8 cellular contexts compared by ENCODE assay signal in genomic region chr2:174682578-174683391, GRCh38.
DNase-seq lines count a peak whose midpoint lies in the region; ATAC-seq and TF ChIP-seq lines count a peak whose summit lies in the region.

No MANE protein-coding gene starts in this region.

- intact Hi-C loops in A673 (cut with micrococcal nuclease; ENCODE audit: unreplicated experiment) (no loop called here), Right ventricle myocardium inferior (cut with DNase I) (loop anchor here (10.0 kb wide), 1 partner anchor 108 kb away; no protein-coding TSS in a partner anchor)

- peak in 1 of 2 donors; percentile 59 for TF ChIP-seq EP300 in tibial nerve (IDR thresholded peaks at IDR 0.05)

- DNase-seq in A673 (ENCODE audit: low spot score) (peak; percentile 48), RWPE2 (ENCODE audit: low spot score) (no peak), Right ventricle myocardium inferior (ENCODE audit: missing footprints) (peak; percentile 85), osteoblast (ENCODE audit: insufficient read length, low spot score, missing footprints) (peak; percentile 98), tibial nerve (ENCODE audit: low spot score in 2 of 2) (peak; percentile 51 to 60)
- DNase-seq in activated naive CD4-positive, alpha-beta T cell treated with anti-CD3 and anti-CD28 coated beads, Interleukin-2, amount 50 U/mL, for 72 hours (ENCODE audit: low spot score in 2 of 2) = peak; percentile 54 to 73

- peak overlapping the region; percentile 92 for H2AFZ ChIP-seq in osteoblast (ENCODE audit: low read length)

- no peaks in the 10 kb centered on the region for H3K9me3 Mint-ChIP-seq in activated naive CD4-positive, alpha-beta T cell treated with anti-CD3 and anti-CD28 coated beads, Interleukin-2, amount 50 U/mL, for 72 hours

- H3K4me3 ChIP-seq in A673 (ENCODE audit: low read depth, low read length, poor library complexity, severe bottlenecking) (peak overlapping the region; percentile 51), RWPE2 (ENCODE audit: severe bottlenecking) (peak overlapping the region; percentile 64), osteoblast (ENCODE audit: insufficient read depth, low read length) (peak overlapping the region; percentile 84), tibial nerve (peak overlapping the region; percentile 65 to 96 (median 90))

- POLR2A ChIA-PET in A673 (lab: Charles Lee; ENCODE audit: low non-redundant PET) = no interaction called here

- H3K27me3 ChIP-seq in A673 (replicated peaks; ENCODE audit: insufficient read depth, low read depth, low read length, poor library complexity) (peaks cover 76% of the 10 kb centered on the region), RWPE2 (ENCODE audit: insufficient read depth, poor library complexity, severe bottlenecking) (no peaks in the 10 kb centered on the region), osteoblast (ENCODE audit: insufficient read depth, low read length) (no peaks in the 10 kb centered on the region), tibial nerve (no peaks in the 10 kb centered on the region)

- H3K36me3 Mint-ChIP-seq in activated naive CD4-positive, alpha-beta T cell treated with anti-CD3 and anti-CD28 coated beads, Interleukin-2, amount 50 U/mL, for 72 hours = peaks cover 5 to 25% of the 10 kb centered on the region in 2 donors

- H3K79me2 ChIP-seq in osteoblast (ENCODE audit: insufficient read depth, low read length) = peaks cover 43% of the 10 kb centered on the region

- BruUV-seq in A673 (replicated peaks; lab: Mats Ljungman, UMichigan) = no TSS peak

- WGBS in tibial nerve, 2 donors = 0 to 1% methylated on average over 14 to 86 of the region's 97 CpGs

- CTCF ChIA-PET in A673 (lab: Charles Lee) = no interaction called here

- peak in 1 of 2 donors; percentile 25 for TF ChIP-seq POLR2A in tibial nerve (IDR thresholded peaks at IDR 0.05)

- peak overlapping the region; percentile 82 to 96 for H3K27ac Mint-ChIP-seq in activated naive CD4-positive, alpha-beta T cell treated with anti-CD3 and anti-CD28 coated beads, Interleukin-2, amount 50 U/mL, for 72 hours

- H3K4me2 ChIP-seq in osteoblast (ENCODE audit: insufficient read depth, low read length) = peak overlapping the region; percentile 95

- H3K27ac ChIP-seq in A673 (ENCODE audit: low read depth, low read length, poor library complexity, severe bottlenecking) = no peak overlapping the region
- peak overlapping the region; percentile 42 for H3K27ac ChIP-seq in RWPE2 (ENCODE audit: poor library complexity, severe bottlenecking)
- peak overlapping the region; percentile 86 for H3K27ac ChIP-seq in osteoblast (ENCODE audit: low read depth, low read length)
- H3K27ac ChIP-seq in tibial nerve = peak overlapping the region; percentile 90 to 98 (median 94)

- H3K4me1 ChIP-seq in A673 (ENCODE audit: insufficient read depth, low read length, poor library complexity, severe bottlenecking) (peaks cover 10% of the 10 kb centered on the region), RWPE2 (ENCODE audit: insufficient read depth, poor library complexity, severe bottlenecking) (no peaks in the 10 kb centered on the region), osteoblast (ENCODE audit: insufficient read depth, low read length) (peaks cover 12% of the 10 kb centered on the region), tibial nerve (peaks cover 0 to 53% (median 24%) of the 10 kb centered on the region in 4 donors)

- no peaks in the 10 kb centered on the region for H3K36me3 ChIP-seq in A673 (ENCODE audit: insufficient read depth, low read length, poor library complexity, severe bottlenecking)
- peaks cover 7% of the 10 kb centered on the region; the same call in 1 of the 2 replicates for H3K36me3 ChIP-seq in RWPE2 (ENCODE audit: low read depth)
- peaks cover 6% of the 10 kb centered on the region for H3K36me3 ChIP-seq in osteoblast (ENCODE audit: insufficient read depth, low read length)
- H3K36me3 ChIP-seq in tibial nerve = no peaks in the 10 kb centered on the region

- ATAC-seq in GM18520 (IDR thresholded peaks at IDR 0.05; ENCODE audit: unreplicated experiment) (peak; percentile 33), HG03066 (IDR thresholded peaks at IDR 0.05; ENCODE audit: low read depth, unreplicated experiment) (peak; percentile 61), RWPE2 (ENCODE audit: low read depth) (peak; percentile 50), Right ventricle myocardium inferior (peak; percentile 86)
- peak; percentile 74 to 75 for ATAC-seq in activated naive CD4-positive, alpha-beta T cell treated with anti-CD3 and anti-CD28 coated beads, Interleukin-2, amount 50 U/mL, for 72 hours

- TF ChIP-seq CTCF in A673 (conservative IDR thresholded peaks at IDR 0.05; ENCODE audit: low read depth, low read length) = no peak
- no peak for TF ChIP-seq CTCF in RWPE2 (IDR thresholded peaks at IDR 0.05; ENCODE audit: poor library complexity, severe bottlenecking)
- TF ChIP-seq CTCF in osteoblast (IDR thresholded peaks at IDR 0.05; ENCODE audit: extremely low read depth, low read depth, low read length) = no peak
- peak in 2 of 5 experiments; percentile 18 to 31 for TF ChIP-seq CTCF in tibial nerve (IDR thresholded peaks at IDR 0.05)

- no peaks in the 10 kb centered on the region for H3K9me3 ChIP-seq in A673 (ENCODE audit: low read depth, low read length, poor library complexity, severe bottlenecking)
- no peaks in the 10 kb centered on the region for H3K9me3 ChIP-seq in RWPE2 (ENCODE audit: severe bottlenecking)
- H3K9me3 ChIP-seq in osteoblast (ENCODE audit: low read depth, low read length) = no peaks in the 10 kb centered on the region
- H3K9me3 ChIP-seq in tibial nerve = no peaks in the 10 kb centered on the region

- H4K20me1 ChIP-seq in osteoblast (ENCODE audit: insufficient read depth, low read length) = no peaks in the 10 kb centered on the region

Comparison
In these comparisons a context has a peak if more than half of its experiments do, and no peak if none do; other contexts are left out.
1. ATAC-seq: peak in every context shown above with its lines; median percentile 86 in Right ventricle myocardium inferior; 74 in activated naive CD4-positive, alpha-beta T cell treated with anti-CD3 and anti-CD28 coated beads, Interleukin-2, amount 50 U/mL, for 72 hours; 61 in HG03066; 50 in RWPE2; 33 in GM18520.